ENCODE assay signal across 17 cellular contexts in genomic region chr7:104903044-104903443, GRCh38.
DNase-seq lines count a peak whose midpoint lies in the region; ATAC-seq and TF ChIP-seq lines count a peak whose summit lies in the region.
"Had no signal": no experiment of that assay in that cellular context is flagged by ENCODE, and none has a peak within 500 bp of the region (broad histone marks: within the 10 kb centered on the region; RNA-seq: fewer than 3 reads in every experiment).

No MANE protein-coding gene starts in this region.

- no peak for ATAC-seq in stimulated activated naive CD8-positive, alpha-beta T cell treated with anti-CD3 and anti-CD28 coated beads, Interleukin-15, Interleukin-2, amounts not matched to agents 100 U/mL and 50 U/mL, for 24 hours
- no peak for ATAC-seq in HG03520 (IDR thresholded peaks at IDR 0.05; ENCODE audit: unreplicated experiment)

- H3K4me3 ChIP-seq in astrocyte of the spinal cord (ENCODE audit: low read depth, low read length) (no peak overlapping the region), fibroblast of pulmonary artery (replicated peaks; ENCODE audit: low read depth, low read length) (no peak overlapping the region)
- H3K4me3 ChIP-seq: A549, PC-9, SJSA1 had no signal

- in situ Hi-C loops in astrocyte of the spinal cord (cut with HindIII; ENCODE audit: low sequenced_read_pairs) = no loop called here

- peak; percentile 34 for DNase-seq in AG08395 (ENCODE audit: low spot score)
- peak; percentile 20 for DNase-seq in GM03348 (ENCODE audit: low spot score)
- DNase-seq in astrocyte of the spinal cord (ENCODE audit: low read depth, low spot score) = peak; percentile 0
- peak; percentile 45 for DNase-seq in fibroblast of pulmonary artery (ENCODE audit: low read depth)
- no peak for DNase-seq in C1 segment of cervical spinal cord (lab: John Stamatoyannopoulos, UW)
- no peak for DNase-seq in stimulated activated naive CD8-positive, alpha-beta T cell treated with anti-CD3 and anti-CD28 coated beads, Interleukin-15, Interleukin-2, amounts not matched to agents 100 U/mL and 50 U/mL, for 24 hours
- DNase-seq: AML-193, COR-L47, DMS153, H9, NCI-H1436, NCI-H2029, NCI-H524, PC-9 had no signal

- TF ChIP-seq CTCF in astrocyte of the spinal cord (IDR thresholded peaks at IDR 0.05; ENCODE audit: low read depth, low read length) = no peak
- TF ChIP-seq CTCF in fibroblast of pulmonary artery (IDR thresholded peaks at IDR 0.05; ENCODE audit: low read length, missing control alignments) = no peak

Comparison
In these comparisons a context has a peak if more than half of its experiments do, and no peak if none do; other contexts are left out.
1. DNase-seq: peak in AG08395 (single experiment), GM03348 (single experiment), astrocyte of the spinal cord (single experiment) and fibroblast of pulmonary artery (single experiment); none in C1 segment of cervical spinal cord (0 of 14) and stimulated activated naive CD8-positive, alpha-beta T cell treated with anti-CD3 and anti-CD28 coated beads, Interleukin-15, Interleukin-2, amounts not matched to agents 100 U/mL and 50 U/mL, for 24 hours (single experiment).